ENCODE assay signal across 8 cellular contexts in genomic region chr1:39268112-39268581, GRCh38.
DNase-seq lines count a peak whose midpoint lies in the region; ATAC-seq and TF ChIP-seq lines count a peak whose summit lies in the region.

No MANE protein-coding gene starts in this region.

- peak; percentile 41 to 70 (median 62) for ATAC-seq in right lobe of liver

- peak overlapping the region; percentile 63 for H3K4me3 Mint-ChIP-seq in dendritic cell treated with granulocyte-macrophage colony-stimulating factor and Interleukin-4, amounts not matched to agents 40 ng/mL and 50 ng/mL, for 4 days

- peak overlapping the region; percentile 54 for H3K27ac ChIP-seq in C4-2B
- H3K27ac ChIP-seq in Peyer's patch = peak overlapping the region; percentile 32 to 77 (median 56)
- peak overlapping the region; percentile 24 to 42 (median 28) for H3K27ac ChIP-seq in right lobe of liver

- peak overlapping the region; percentile 74 for H3K27ac Mint-ChIP-seq in dendritic cell treated with granulocyte-macrophage colony-stimulating factor and Interleukin-4, amounts not matched to agents 40 ng/mL and 50 ng/mL, for 4 days

- H3K36me3 Mint-ChIP-seq in dendritic cell treated with granulocyte-macrophage colony-stimulating factor and Interleukin-4, amounts not matched to agents 40 ng/mL and 50 ng/mL, for 4 days (ENCODE audit: low read depth) = peaks cover 27% of the 10 kb centered on the region

- intact Hi-C loops in dendritic cell treated with granulocyte-macrophage colony-stimulating factor and Interleukin-4, amounts not matched to agents 40 ng/mL and 50 ng/mL, for 4 days (cut with micrococcal nuclease) = no loop called here
- intact Hi-C loops in right lobe of liver (cut with DNase I) = no loop called here

- H3K4me1 ChIP-seq in Peyer's patch (peaks cover 0 to 44% (median 7%) of the 10 kb centered on the region in 4 donors), right lobe of liver (peaks cover 0 to 11% (median 6%) of the 10 kb centered on the region in 4 donors)

- no peak for DNase-seq in H7
- peak in 1 of 3 donors; percentile 29 for DNase-seq in Peyer's patch
- no peak for DNase-seq in right lobe of liver
- peak; percentile 85 for DNase-seq in superior temporal gyrus (ENCODE audit: extremely low spot score)
- DNase-seq in activated gamma-delta T cell (lab: John Stamatoyannopoulos, UW) = no peak
- DNase-seq in activated CD8-positive, alpha-beta memory T cell treated with anti-CD3 and anti-CD28 coated beads, Interleukin-2, amount 50 U/mL, for 4 hours = no peak

- 32% methylated on average over 8 of the region's 8 CpGs for WGBS in right lobe of liver (ENCODE audit: insufficient coverage, low coverage, low lambda C conversion rate, missing lambda C conversion rate)

- TF ChIP-seq POLR2A in Peyer's patch (IDR thresholded peaks at IDR 0.05) = no peak
- no peak for TF ChIP-seq POLR2A in right lobe of liver (IDR thresholded peaks at IDR 0.05)

- H3K9me3 ChIP-seq in Peyer's patch = no peaks in the 10 kb centered on the region
- no peaks in the 10 kb centered on the region for H3K9me3 ChIP-seq in right lobe of liver

- no peaks in the 10 kb centered on the region for H3K27me3 Mint-ChIP-seq in dendritic cell treated with granulocyte-macrophage colony-stimulating factor and Interleukin-4, amounts not matched to agents 40 ng/mL and 50 ng/mL, for 4 days

- H3K27me3 ChIP-seq in H7 (ENCODE audit: control insufficient read depth, insufficient read depth, low read length) (no peaks in the 10 kb centered on the region), Peyer's patch (no peaks in the 10 kb centered on the region), right lobe of liver (no peaks in the 10 kb centered on the region)

- H3K9me3 Mint-ChIP-seq in dendritic cell treated with granulocyte-macrophage colony-stimulating factor and Interleukin-4, amounts not matched to agents 40 ng/mL and 50 ng/mL, for 4 days = no peaks in the 10 kb centered on the region

- H3K4me1 Mint-ChIP-seq in dendritic cell treated with granulocyte-macrophage colony-stimulating factor and Interleukin-4, amounts not matched to agents 40 ng/mL and 50 ng/mL, for 4 days (ENCODE audit: low read depth) = peaks cover 37% of the 10 kb centered on the region

- H3K4me3 ChIP-seq in H7 (ENCODE audit: insufficient read depth, low read depth, low read length) (peak overlapping the region; percentile 16; the same call in 1 of the 2 replicates), Peyer's patch (peak overlapping the region in 2 of 4 donors; percentile 14 to 23), right lobe of liver (no peak overlapping the region)

- TF ChIP-seq CTCF in C4-2B (conservative IDR thresholded peaks at IDR 0.05) (no peak), Peyer's patch (IDR thresholded peaks at IDR 0.05) (no peak), right lobe of liver (IDR thresholded peaks at IDR 0.05) (no peak)

- H3K36me3 ChIP-seq in H7 (replicated peaks; ENCODE audit: control insufficient read depth, insufficient read depth, low read length) (peaks cover 3% of the 10 kb centered on the region), Peyer's patch (no peaks in the 10 kb centered on the region), right lobe of liver (no peaks in the 10 kb centered on the region)
